Comparison of ENCODE assay signal across 9 cellular contexts in the genomic region with DNA sequence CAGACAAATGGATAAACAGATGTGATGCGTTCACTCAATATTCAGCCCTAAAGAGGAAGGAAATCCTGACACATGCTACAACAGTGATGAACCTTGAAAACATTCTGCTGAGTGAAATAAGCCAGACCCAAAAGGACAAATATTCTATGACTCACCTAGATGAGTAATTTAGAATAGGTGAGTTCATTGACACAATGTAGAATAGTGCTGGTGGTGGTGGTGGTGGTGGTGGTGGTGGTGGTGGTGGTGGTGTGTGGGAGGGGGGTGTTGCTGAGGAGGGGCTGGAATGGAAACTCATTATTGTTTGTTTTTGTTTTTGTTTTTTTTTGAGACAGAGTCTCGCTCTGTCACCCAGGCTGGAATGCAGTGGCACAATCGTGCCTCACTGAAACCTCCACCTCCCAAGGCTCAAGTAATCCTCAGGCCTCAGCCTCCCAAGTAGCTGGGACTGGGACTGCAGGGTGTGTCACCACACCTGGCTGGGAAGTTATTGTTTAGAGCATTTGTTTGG. TPM values are rescaled to one million over a fixed set of nuclear protein-coding genes. Genes with fewer than 3 reads are reported as not detected.
DNase-seq lines count a peak whose midpoint lies in the region; ATAC-seq and TF ChIP-seq lines count a peak whose summit lies in the region.
"Had no signal": no experiment of that assay in that cellular context is flagged by ENCODE, and none has a peak within 500 bp of the region (broad histone marks: within the 10 kb centered on the region; RNA-seq: fewer than 3 reads in every experiment).

No MANE protein-coding gene starts in this region.

- no peaks in the 10 kb centered on the region for H3K9me2 ChIP-seq in OCI-LY7 (ENCODE audit: insufficient read depth, low read length)

- no peaks in the 10 kb centered on the region for H4K20me1 ChIP-seq in OCI-LY7 (ENCODE audit: insufficient read depth, low read length)

- no peaks in the 10 kb centered on the region for H3K9me3 Mint-ChIP-seq in T-helper 2 cell treated with Interferon-gamma antibody and Interleukin-4, amounts not matched to agents 5 μg/mL and 100 μg/mL, for 36 hours

- 67% methylated on average over 3 of the region's 3 CpGs for WGBS in suprapubic skin
- 79 to 81% methylated on average over 3 of the region's 3 CpGs for WGBS in aorta, 2 donors

- no peak for TF ChIP-seq EP300 in suprapubic skin (IDR thresholded peaks at IDR 0.05)

- BruUV-seq in OCI-LY7 (replicated peaks; lab: Mats Ljungman, UMichigan) = no TSS peak

- intact Hi-C loops in aorta (cut with DNase I) = no loop called here
- intact Hi-C loops in OCI-LY7 (cut with micrococcal nuclease; ENCODE audit: unreplicated experiment) = no loop called here

- no peaks in the 10 kb centered on the region for H3K36me3 ChIP-seq in suprapubic skin
- no peaks in the 10 kb centered on the region for H3K36me3 ChIP-seq in aorta (ENCODE audit: control insufficient read depth in 1 of 2, insufficient read depth in 2 of 2, low read length in 1 of 2)
- no peaks in the 10 kb centered on the region for H3K36me3 ChIP-seq in OCI-LY7 (ENCODE audit: insufficient read depth, low read length)

- no peak overlapping the region for H3K4me2 ChIP-seq in OCI-LY7 (ENCODE audit: low read length)

- no peak for TF ChIP-seq CTCF in GM12864 (IDR thresholded peaks at IDR 0.05; ENCODE audit: low read depth, low read length, missing control alignments)
- TF ChIP-seq CTCF in suprapubic skin (IDR thresholded peaks at IDR 0.05) = no peak
- TF ChIP-seq CTCF in OCI-LY7 (conservative IDR thresholded peaks at IDR 0.05; ENCODE audit: low read length) = no peak

- no peak overlapping the region for H3K4me3 Mint-ChIP-seq in T-helper 2 cell treated with Interferon-gamma antibody and Interleukin-4, amounts not matched to agents 5 μg/mL and 100 μg/mL, for 36 hours

- H3K27ac Mint-ChIP-seq in T-helper 2 cell treated with Interferon-gamma antibody and Interleukin-4, amounts not matched to agents 5 μg/mL and 100 μg/mL, for 36 hours = no peak overlapping the region

- no peak for TF ChIP-seq POLR2A in suprapubic skin (IDR thresholded peaks at IDR 0.05)

- H3K27me3 Mint-ChIP-seq in T-helper 2 cell treated with Interferon-gamma antibody and Interleukin-4, amounts not matched to agents 5 μg/mL and 100 μg/mL, for 36 hours (ENCODE audit: low read depth) = peaks cover 2% of the 10 kb centered on the region

- H3K27me3 ChIP-seq in suprapubic skin (no peaks in the 10 kb centered on the region), aorta (ENCODE audit: control insufficient read depth in 1 of 2, insufficient read depth in 2 of 2, low read length in 1 of 2) (no peaks in the 10 kb centered on the region)

- POLR2A ChIA-PET in OCI-LY7 (lab: Charles Lee) = no interaction called here

- H3K27ac ChIP-seq in suprapubic skin (no peak overlapping the region), aorta (ENCODE audit: low read depth in 1 of 2, low read length in 2 of 2) (no peak overlapping the region), OCI-LY7 (ENCODE audit: low read depth, low read length, poor library complexity, severe bottlenecking) (no peak overlapping the region)

- no peaks in the 10 kb centered on the region for H3K79me2 ChIP-seq in OCI-LY7 (ENCODE audit: insufficient read depth, low read depth, low read length)

- H3K4me3 ChIP-seq in GM12864 (ENCODE audit: low read depth, low read length) (no peak overlapping the region), suprapubic skin (no peak overlapping the region), aorta (ENCODE audit: low read length in 2 of 2) (no peak overlapping the region), OCI-LY7 (ENCODE audit: low read depth, low read length, poor library complexity, severe bottlenecking) (no peak overlapping the region)

- H3K4me1 ChIP-seq in suprapubic skin (no peaks in the 10 kb centered on the region), aorta (ENCODE audit: control insufficient read depth in 1 of 2, insufficient read depth in 2 of 2, low read length in 2 of 2) (no peaks in the 10 kb centered on the region), OCI-LY7 (ENCODE audit: insufficient read depth, low read length, poor library complexity, severe bottlenecking) (no peaks in the 10 kb centered on the region)

- peak; percentile 3 for DNase-seq in GM12864 (ENCODE audit: low read depth)
- DNase-seq in T-helper 2 cell treated with Interferon-gamma antibody and Interleukin-4, amounts not matched to agents 5 μg/mL and 100 μg/mL, for 36 hours (ENCODE audit: low spot score) = peak; percentile 53
- DNase-seq in dermis blood vessel endothelial cell = peak; percentile 74
- DNase-seq in stimulated activated CD4-positive, alpha-beta T cell treated with anti-CD3 and anti-CD28 coated beads, Interleukin-15, amount 100 ng/mL, for 24 hours = peak; percentile 71
- DNase-seq in suprapubic skin (ENCODE audit: low spot score in 2 of 2) = no peak
- no peak for DNase-seq in aorta
- no peak for DNase-seq in OCI-LY7 (ENCODE audit: low spot score)
- DNase-seq: Right ventricle myocardium superior had no signal

- H3K4me1 Mint-ChIP-seq in T-helper 2 cell treated with Interferon-gamma antibody and Interleukin-4, amounts not matched to agents 5 μg/mL and 100 μg/mL, for 36 hours (ENCODE audit: low read depth) = peaks cover 10% of the 10 kb centered on the region

- H3K36me3 Mint-ChIP-seq in T-helper 2 cell treated with Interferon-gamma antibody and Interleukin-4, amounts not matched to agents 5 μg/mL and 100 μg/mL, for 36 hours (ENCODE audit: low read depth) = no peaks in the 10 kb centered on the region

- no peak for ATAC-seq in aorta (ENCODE audit: low FRiP score)
- no peak for ATAC-seq in HG03457 (IDR thresholded peaks at IDR 0.05; ENCODE audit: unreplicated experiment)

- H2AFZ ChIP-seq in OCI-LY7 (ENCODE audit: low read length) = no peak overlapping the region

- H3K9me3 ChIP-seq in suprapubic skin (no peaks in the 10 kb centered on the region), aorta (ENCODE audit: control insufficient read depth, low read length) (no peaks in the 10 kb centered on the region), OCI-LY7 (ENCODE audit: low read length) (no peaks in the 10 kb centered on the region)

- CTCF ChIA-PET in OCI-LY7 (lab: Charles Lee; ENCODE audit: unreplicated experiment) = no interaction called here

RNA-seq across cellular contexts. Expression of a gene that starts 28.6 kb away (rescaled TPM):
- total RNA-seq in dermis blood vessel endothelial cell = 0.09 and 0.17 TPM in 2 replicates
- total RNA-seq in suprapubic skin = not detected
- not detected for total RNA-seq in aorta
- 1 to 10 TPM in 1 of 2 donors, not detected in 1; 1.6 TPM for polyA plus RNA-seq in aorta
- total RNA-seq in OCI-LY7 (2014; rRNA removed; shearing (Covaris generic)) = not detected in 2 replicates
- not detected in 2 replicates for total RNA-seq in OCI-LY7 (2022)
- total RNA-seq: Right ventricle myocardium superior had no signal

Comparison
In these comparisons a context has a peak if more than half of its experiments do, and no peak if none do; other contexts are left out.
1. DNase-seq: peak in GM12864 (single experiment), T-helper 2 cell treated with Interferon-gamma antibody and Interleukin-4, amounts not matched to agents 5 μg/mL and 100 μg/mL, for 36 hours (single experiment), dermis blood vessel endothelial cell (single experiment) and stimulated activated CD4-positive, alpha-beta T cell treated with anti-CD3 and anti-CD28 coated beads, Interleukin-15, amount 100 ng/mL, for 24 hours (single experiment); none in suprapubic skin (0 of 2), aorta (0 of 2) and OCI-LY7 (single experiment).